Comparison of ENCODE assay signal across 8 cellular contexts in genomic region chr11:9565822-9566560, GRCh38. TPM values are rescaled to one million over a fixed set of nuclear protein-coding genes. Genes with fewer than 3 reads are reported as not detected.
A peak's percentile ranks its signal among the peaks of the same experiment; 100 is the strongest.
DNase-seq lines count a peak whose midpoint lies in the region; ATAC-seq and TF ChIP-seq lines count a peak whose summit lies in the region.

No MANE protein-coding gene starts in this region.

- peaks cover 41 to 69% of the 10 kb centered on the region in 2 experiments for H3K4me1 ChIP-seq in HCT116 (ENCODE audit: control insufficient read depth in 1 of 2, insufficient read depth in 2 of 2, low read length in 2 of 2)

- POLR2A ChIA-PET in HCT116 (lab: Charles Lee), result interaction anchor here (1.0 to 1.2 kb wide), 2 partner anchors 31 to 105 kb away, joined by 4 to 5 read pairs; partner anchors contain the start of gene ZNF143

- peak; percentile 91 for ATAC-seq in HCT116

- RAD21 ChIA-PET in HCT116 (lab: Charles Lee; ENCODE audit: low non-redundant PET in 1 of 2, low total read pairs in 2 of 2, uncharacterized antibody in 2 of 2, unreplicated experiment in 2 of 2), result interaction anchor here in 1 of 2 experiments (0.5 kb wide), 1 partner anchor 202 kb away, joined by 4 read pairs; no protein-coding TSS in a partner anchor

- H3K79me2 ChIP-seq in HCT116 (ENCODE audit: insufficient read depth, low read length), result no peaks in the 10 kb centered on the region

- H3K9ac ChIP-seq in HCT116 (ENCODE audit: low read length), result peak overlapping the region; percentile 58

- intact Hi-C loops in HCT116 (cut with micrococcal nuclease), result no loop called here

- H3K36me3 ChIP-seq in HCT116 (ENCODE audit: control insufficient read depth in 1 of 2, insufficient read depth in 2 of 2, low read length in 2 of 2), result no peaks in the 10 kb centered on the region

- BruUV-seq in HCT116 (replicated peaks; lab: Mats Ljungman, UMichigan), result no TSS peak

- H3K27ac ChIP-seq in HCT116 (ENCODE audit: low read depth, low read length), result peak overlapping the region; percentile 57

- TF ChIP-seq CTCF in GM12864 (IDR thresholded peaks at IDR 0.05; ENCODE audit: low read depth, low read length, missing control alignments) (no peak), HCT116 (IDR thresholded peaks at IDR 0.05 in 2 of 3, conservative IDR thresholded peaks at IDR 0.05 in 1 of 3; ENCODE audit: borderline replicate concordance in 1 of 3, insufficient read depth in 1 of 3, low read depth in 2 of 3, low read length in 2 of 3) (no peak), LNCaP clone FGC (IDR thresholded peaks at IDR 0.05; ENCODE audit: control insufficient read depth, extremely low read depth, insufficient read depth) (no peak)

- peak; percentile 79 for DNase-seq in GM12864 (ENCODE audit: low read depth)
- peak; percentile 100 for DNase-seq in HCT116 (ENCODE audit: low read depth, low spot score)
- peak; percentile 97 for DNase-seq in LNCaP clone FGC (ENCODE audit: low read depth)
- peak; percentile 100 for DNase-seq in SW480 (ENCODE audit: low spot score)
- peak; percentile 94 for DNase-seq in brain pericyte (ENCODE audit: low read depth, low spot score)
- peak; percentile 98 for DNase-seq in islet precursor cell
- DNase-seq in stimulated activated CD4-positive, alpha-beta T cell treated with anti-CD3 and anti-CD28 coated beads, Interleukin-4, amount 100 ng/mL, for 24 hours, result peak; percentile 77
- no peak for DNase-seq in hippocampal formation (lab: John Stamatoyannopoulos, UW)

- no peak for TF ChIP-seq POLR2A in HCT116 (IDR thresholded peaks at IDR 0.05; ENCODE audit: borderline replicate concordance, extremely low read depth, insufficient read depth, insufficient read length)

- no peaks in the 10 kb centered on the region for H4K20me1 ChIP-seq in HCT116 (ENCODE audit: insufficient read depth)

- no peak overlapping the region for H3K4me3 ChIP-seq in GM12864 (ENCODE audit: low read depth, low read length)
- peak overlapping the region; percentile 11 to 20; a peak in 3 of 4 replicates for H3K4me3 ChIP-seq in HCT116 (replicated peaks in 1 of 2; ENCODE audit: low read depth in 1 of 2, low read length in 2 of 2)
- no peak overlapping the region for H3K4me3 ChIP-seq in LNCaP clone FGC (ENCODE audit: low read depth, low read length)

- no peak overlapping the region for H2AFZ ChIP-seq in HCT116 (ENCODE audit: low read depth, low read length, poor library complexity, severe bottlenecking)

- peak overlapping the region; percentile 70 for H3K4me2 ChIP-seq in HCT116 (ENCODE audit: low read length)

- CTCF ChIA-PET in HCT116 (lab: Charles Lee), result interaction anchor here (1.7 kb wide), 1 partner anchor 31 kb away, joined by 11 read pairs; no protein-coding TSS in a partner anchor

- peak; percentile 34 for TF ChIP-seq RAD21 in HCT116 (IDR thresholded peaks at IDR 0.05; ENCODE audit: low read depth)

- no peaks in the 10 kb centered on the region for H3K9me2 ChIP-seq in HCT116 (ENCODE audit: insufficient read depth)

- no peaks in the 10 kb centered on the region for H3K27me3 ChIP-seq in HCT116 (ENCODE audit: insufficient read depth, low read length)

- peaks cover 0 to 2% of the 10 kb centered on the region in 2 experiments; a peak in 1 of 4 replicates for H3K9me3 ChIP-seq in HCT116 (ENCODE audit: control insufficient read depth in 1 of 2, insufficient read depth in 1 of 2, low read depth in 1 of 2, low read length in 2 of 2)

TF ChIP-seq in HCT116, 20 proteins besides CTCF, POLR2A, EP300 and RAD21:
- TF ChIP-seq CBX3 (IDR thresholded peaks at IDR 0.05; ENCODE audit: low read depth) (peak; percentile 97), FOSL1 (IDR thresholded peaks at IDR 0.05; ENCODE audit: low read depth) (peak; percentile 100), MAX (IDR thresholded peaks at IDR 0.05) (peak; percentile 95), YY1 (IDR thresholded peaks at IDR 0.05; ENCODE audit: extremely low read depth, insufficient replicate concordance, low read depth, low read length) (no peak), CEBPB (IDR thresholded peaks at IDR 0.05; ENCODE audit: low read depth) (peak; percentile 93), EZH2phosphoT487 (IDR thresholded peaks at IDR 0.05; ENCODE audit: borderline replicate concordance) (no peak), JUND (IDR thresholded peaks at IDR 0.05) (peak; percentile 100), ATF3 (IDR thresholded peaks at IDR 0.05) (no peak; the same call in 1 of the 2 replicates), ZBTB33 (IDR thresholded peaks at IDR 0.05; ENCODE audit: extremely low read depth, insufficient replicate concordance, low read length) (peak; percentile 10), ELF1 (IDR thresholded peaks at IDR 0.05; ENCODE audit: borderline replicate concordance, low read depth) (no peak), TCF7L2 (IDR thresholded peaks at IDR 0.05; ENCODE audit: borderline replicate concordance, extremely low read depth, insufficient read depth, insufficient read length) (peak; percentile 72), POLR2AphosphoS5 (IDR thresholded peaks at IDR 0.05; ENCODE audit: low read depth, low read length) (peak; percentile 65; the same call in 1 of the 2 replicates), EZH2 (IDR thresholded peaks at IDR 0.05) (no peak), SRF (IDR thresholded peaks at IDR 0.05; ENCODE audit: low read depth) (peak; percentile 100), EGR1 (IDR thresholded peaks at IDR 0.05; ENCODE audit: low read depth) (no peak), SP1 (IDR thresholded peaks at IDR 0.05; ENCODE audit: low read depth) (peak; percentile 98), ZFX (IDR thresholded peaks at IDR 0.05) (no peak), ZNF274 (IDR thresholded peaks at IDR 0.05; ENCODE audit: low read depth, low read length) (no peak), SIN3A (IDR thresholded peaks at IDR 0.05; ENCODE audit: low read depth) (peak; percentile 98), REST (IDR thresholded peaks at IDR 0.05; ENCODE audit: low read depth) (no peak)

RNA-seq across cellular contexts. Expression of gene WEE1, which starts 7.5 kb away (rescaled TPM):
- 50.8 TPM for total RNA-seq in HCT116 (2021; ENCODE audit: unreplicated experiment)
- polyA plus RNA-seq in HCT116 (2012), result 21.3 and 29.3 TPM in 2 replicates

Comparison
In these comparisons a context has a peak if more than half of its experiments do, and no peak if none do; other contexts are left out.
1. DNase-seq: peak in GM12864 (single experiment), HCT116 (single experiment), LNCaP clone FGC (single experiment), SW480 (single experiment), brain pericyte (single experiment), islet precursor cell (single experiment) and stimulated activated CD4-positive, alpha-beta T cell treated with anti-CD3 and anti-CD28 coated beads, Interleukin-4, amount 100 ng/mL, for 24 hours (single experiment); none in hippocampal formation (0 of 2).
2. H3K4me3 ChIP-seq: peak in HCT116 (2 of 2); none in GM12864 (single experiment) and LNCaP clone FGC (single experiment).